ENCODE assay signal across 21 cellular contexts in genomic region chr18:37586641-37587225, GRCh38. TPM values are rescaled to one million over a fixed set of nuclear protein-coding genes. Genes with fewer than 3 reads are reported as not detected.
DNase-seq lines count a peak whose midpoint lies in the region; ATAC-seq, FAIRE-seq and TF ChIP-seq lines count a peak whose summit lies in the region.
"Had no signal": no experiment of that assay in that cellular context is flagged by ENCODE, and none has a peak within 500 bp of the region (broad histone marks: within the 10 kb centered on the region; RNA-seq: fewer than 3 reads in every experiment).

No MANE protein-coding gene starts in this region.

- CTCF ChIA-PET in H1 (lab: Charles Lee; ENCODE audit: partially characterized antibody) = interaction anchor here (0.9 to 1.4 kb wide), 4 partner anchors 9 to 192 kb away, joined by 3 to 4 read pairs (median 4); no protein-coding TSS in a partner anchor

- H3K9me3 ChIP-seq in H1 (ENCODE audit: insufficient read depth in 2 of 2, low read depth in 1 of 2, low read length in 1 of 2) = peaks cover 5% of the 10 kb centered on the region in 2 experiments; a peak in 2 of 4 replicates
- H3K9me3 ChIP-seq in neural progenitor cell (ENCODE audit: low read depth) = no peaks in the 10 kb centered on the region
- H3K9me3 ChIP-seq: A549, Caco-2 had no signal

- no peak overlapping the region for H2BK15ac ChIP-seq in H1 (ENCODE audit: low read length)

- no peaks in the 10 kb centered on the region for H3K79me1 ChIP-seq in H1 (ENCODE audit: low read depth, low read length)

- H3K36me3 ChIP-seq in H1 (ENCODE audit: control insufficient read depth in 2 of 4, insufficient read depth in 4 of 4, low read length in 3 of 4) (no peaks in the 10 kb centered on the region), neural progenitor cell (no peaks in the 10 kb centered on the region)

- no peaks in the 10 kb centered on the region for H4K20me1 ChIP-seq in H1 (replicated peaks in 1 of 2; ENCODE audit: control insufficient read depth in 1 of 2, insufficient read depth in 2 of 2, low read length in 2 of 2)
- H4K20me1 ChIP-seq in neural progenitor cell (ENCODE audit: low read depth) = no peaks in the 10 kb centered on the region

- peaks cover 0 to 2% (median 0%) of the 10 kb centered on the region in 4 experiments; a peak in 2 of 7 replicates for H3K27me3 ChIP-seq in H1 (replicated peaks in 1 of 4; ENCODE audit: control insufficient read depth in 3 of 4, extremely low read depth in 1 of 4, insufficient read depth in 3 of 4, low read length in 3 of 4)
- H3K27me3 ChIP-seq in neural progenitor cell = no peaks in the 10 kb centered on the region

- H4K8ac ChIP-seq in H1 (ENCODE audit: extremely low read depth, insufficient read depth, low read length) = no peak overlapping the region

- H3K4me3 Mint-ChIP-seq in neural progenitor cell = no peak overlapping the region
- H3K4me3 Mint-ChIP-seq: CD4-positive, alpha-beta T cell; H9 had no signal

- H3K36me3 Mint-ChIP-seq in neural progenitor cell = no peaks in the 10 kb centered on the region

- H2BK12ac ChIP-seq in H1 (ENCODE audit: low read depth, low read length) = 0 out of 2 replicates have a peak overlapping the region, but pooled peaks have one; percentile 52

- H3K23me2 ChIP-seq in H1 (ENCODE audit: low read depth, low read length) = no peaks in the 10 kb centered on the region

- H3K9me3 Mint-ChIP-seq in neural progenitor cell = no peaks in the 10 kb centered on the region
- H3K9me3 Mint-ChIP-seq: CD4-positive, alpha-beta T cell had no signal

- no peak overlapping the region for H2BK120ac ChIP-seq in H1 (replicated peaks; ENCODE audit: low read depth, low read length)

- H3K4me1 ChIP-seq in H1 (replicated peaks in 1 of 4; ENCODE audit: control insufficient read depth in 3 of 4, insufficient read depth in 4 of 4, low read length in 3 of 4) (peaks cover 0 to 10% (median 7%) of the 10 kb centered on the region in 4 experiments; a peak in 3 of 7 replicates), neural progenitor cell (peaks cover 14% of the 10 kb centered on the region)
- H3K4me1 ChIP-seq: A549, Caco-2 had no signal

- no peak for ATAC-seq in GM19035 (IDR thresholded peaks at IDR 0.05; ENCODE audit: unreplicated experiment)
- ATAC-seq: A549 had no signal

- H3F3A ChIP-seq in neural progenitor cell (ENCODE audit: low read depth) = no peaks in the 10 kb centered on the region

- no peak for TF ChIP-seq POLR2A in H1 (IDR thresholded peaks at IDR 0.05; ENCODE audit: control extremely low read depth in 1 of 2, low read depth in 2 of 2, low read length in 2 of 2)

- H2AK5ac ChIP-seq in H1 (ENCODE audit: low read depth, low read length) = no peak overlapping the region

- no peak overlapping the region for H3K56ac ChIP-seq in H1 (replicated peaks; ENCODE audit: insufficient read length, low read depth, low read length)

- H3K4me2 ChIP-seq in H1 (ENCODE audit: insufficient read depth in 1 of 2, low read depth in 2 of 2, low read length in 2 of 2) (no peak overlapping the region), neural progenitor cell (no peak overlapping the region)
- H3K4me2 ChIP-seq: A549 had no signal

- H3K27ac Mint-ChIP-seq in neural progenitor cell = no peak overlapping the region
- H3K27ac Mint-ChIP-seq: CD4-positive, alpha-beta T cell had no signal

- H2AFZ ChIP-seq in H1 (ENCODE audit: low read length) (no peak overlapping the region), neural progenitor cell (replicated peaks) (no peak overlapping the region)

- no peak overlapping the region for H3K4ac ChIP-seq in H1 (replicated peaks; ENCODE audit: insufficient read length, low read depth, low read length)

- no peak overlapping the region for H3K9ac ChIP-seq in H1 (replicated peaks in 1 of 4; ENCODE audit: extremely low read depth in 1 of 4, low read depth in 3 of 4, low read length in 3 of 4)
- no peak overlapping the region for H3K9ac ChIP-seq in neural progenitor cell

- DNase-seq in HT1080 (ENCODE audit: low read depth) (peak; percentile 63), H1 (ENCODE audit: low read depth in 1 of 2, low spot score in 2 of 2) (no peak), neural progenitor cell (ENCODE audit: low spot score) (peak; percentile 31), SHP77 (lab: John Stamatoyannopoulos, UW) (no peak), NCI-H526 (lab: John Stamatoyannopoulos, UW) (no peak)
- DNase-seq: AML-193; Caco-2; CD4-positive, alpha-beta T cell; DMS153; DMS79; GDM1; GOT3; H9 had no signal

- peaks cover 9% of the 10 kb centered on the region for H3K27me3 Mint-ChIP-seq in neural progenitor cell (ENCODE audit: insufficient read depth, low read depth)

- no peak for FAIRE-seq in H1 (lab: Jason Lieb, UNC)
- FAIRE-seq: A549, GM12892, GM18507 had no signal

- H3K4me1 Mint-ChIP-seq in neural progenitor cell = no peaks in the 10 kb centered on the region

- H3K79me2 ChIP-seq in H1 (ENCODE audit: control insufficient read depth in 1 of 2, insufficient read depth in 2 of 2, low read length in 2 of 2) (no peaks in the 10 kb centered on the region), neural progenitor cell (ENCODE audit: low read depth) (no peaks in the 10 kb centered on the region)

- H3K18ac ChIP-seq in H1 (ENCODE audit: extremely low read depth, low read length) = no peak overlapping the region

- TF ChIP-seq CTCF in H1 (IDR thresholded peaks at IDR 0.05; ENCODE audit: control extremely low read depth in 1 of 3, insufficient read depth in 1 of 3, low read depth in 1 of 3, low read length in 3 of 3) = no peak
- no peak for TF ChIP-seq CTCF in neural progenitor cell (IDR thresholded peaks at IDR 0.05)

- H2BK5ac ChIP-seq in H1 (ENCODE audit: low read depth, low read length) = no peak overlapping the region

- H3K27ac ChIP-seq in H1 (ENCODE audit: low read depth, low read length) (no peak overlapping the region), neural progenitor cell (no peak overlapping the region)
- H3K27ac ChIP-seq: A549, C4-2B had no signal

- no peak overlapping the region for H3K23ac ChIP-seq in H1 (ENCODE audit: insufficient read length)

- no peak overlapping the region for H4K5ac ChIP-seq in H1 (ENCODE audit: insufficient read length, low read depth, low read length)

- 87% methylated on average over 8 of the region's 8 CpGs; no CpG with 5 or more reads in 1 of the 2 experiments for WGBS in H1 (ENCODE audit: extremely low coverage in 1 of 2, insufficient coverage in 1 of 2, insufficient read length in 1 of 2, insufficient replicate concordance in 2 of 2, low coverage in 1 of 2, low lambda C conversion rate in 2 of 2, missing lambda C conversion rate in 1 of 2), 2 experiments

- no peak overlapping the region for H3K14ac ChIP-seq in H1 (ENCODE audit: insufficient read length)

- no peak for TF ChIP-seq EP300 in H1 (IDR thresholded peaks at IDR 0.05; ENCODE audit: borderline replicate concordance in 1 of 2, low read depth in 2 of 2, low read length in 2 of 2)

- H3K4me3 ChIP-seq in H1 (ENCODE audit: extremely low read depth in 1 of 4, insufficient read depth in 2 of 4, low read depth in 3 of 4, low read length in 4 of 4) = no peak overlapping the region
- H3K4me3 ChIP-seq in neural progenitor cell = no peak overlapping the region
- H3K4me3 ChIP-seq: A549 had no signal

- no peak for TF ChIP-seq RAD21 in H1 (IDR thresholded peaks at IDR 0.05 in 1 of 2, conservative IDR thresholded peaks at IDR 0.05 in 1 of 2; ENCODE audit: low read depth in 2 of 2, low read length in 2 of 2)

- 0 out of 2 replicates have a peak overlapping the region, but pooled peaks have one; percentile 21 for H2BK20ac ChIP-seq in H1 (ENCODE audit: low read length)

- POLR2A ChIA-PET in H1 (lab: Charles Lee; ENCODE audit: partially characterized antibody) = no interaction called here

- H4K91ac ChIP-seq in H1 (replicated peaks; ENCODE audit: insufficient read length, low read length) = no peak overlapping the region

TF ChIP-seq in H1, 55 proteins besides CTCF, POLR2A, EP300 and RAD21 (continues in another document):
- TF ChIP-seq RXRA (IDR thresholded peaks at IDR 0.05; ENCODE audit: insufficient read depth, low read depth, low read length) (no peak), JUN (IDR thresholded peaks at IDR 0.05; ENCODE audit: low read depth, low read length) (no peak), KDM1A (IDR thresholded peaks at IDR 0.05; ENCODE audit: borderline replicate concordance, low read length) (no peak), USF2 (IDR thresholded peaks at IDR 0.05; ENCODE audit: low read length) (no peak), YY1 (IDR thresholded peaks at IDR 0.05; ENCODE audit: low read depth, low read length) (no peak), CBX5 (IDR thresholded peaks at IDR 0.05; ENCODE audit: low read depth, low read length) (no peak), PHF8 (conservative IDR thresholded peaks at IDR 0.05; ENCODE audit: low read depth, low read length) (no peak)

RNA-seq across cellular contexts. Expression of gene CELF4, which starts 21.1 kb away (rescaled TPM):
- not detected in 2 replicates for total RNA-seq in HT1080 (2014; rRNA removed; shearing (Covaris generic))
- not detected in 2 replicates for polyA plus RNA-seq in HT1080 (2015; cell fraction: cytosol; rRNA removed)
- polyA plus RNA-seq in HT1080 (2015; cell fraction: nucleus; rRNA removed) = not detected in 2 replicates
- total RNA-seq in H1 (2021; fragmentation: NEBNext Ultra II Directional; extraction: Animal tissue kit (Norgen Biotek cat#: 25700)) = 3.3 and 3.4 TPM in 2 replicates
- polyA plus RNA-seq in H1 (2011; rRNA removed) = 1.6 and 2.8 TPM in 2 replicates
- 1.6 TPM for polyA plus RNA-seq in H1 (2011; cell fraction: cytosol; rRNA removed)
- 4.1 TPM for polyA plus RNA-seq in H1 (2011; cell fraction: nucleus; rRNA removed)
- polyA plus RNA-seq in H1 (2012, experiment 1 of 2) = 1.6 to 3.7 TPM (median 2.9 TPM) in 4 replicates
- 1.5 TPM for polyA plus RNA-seq in H1 (2012, experiment 2 of 2)
- 11.9 TPM for polyA plus RNA-seq in H1 (2013, experiment 1 of 2)
- 11.2 TPM for polyA plus RNA-seq in H1 (2013, experiment 2 of 2)
- polyA minus RNA-seq in H1 (2011; rRNA and poly(A)+ RNA removed) = 0.63 and 0.93 TPM in 2 replicates
- 1.4 TPM for polyA minus RNA-seq in H1 (2011; cell fraction: cytosol; rRNA and poly(A)+ RNA removed)
- polyA minus RNA-seq in H1 (2011; cell fraction: nucleus; rRNA and poly(A)+ RNA removed) = 5.7 TPM
- total RNA-seq in neural progenitor cell (ENCODE audit: low replicate concordance) = 0.50 and 1.8 TPM in 2 replicates
- total RNA-seq: CD4-positive, alpha-beta T cell; Daoy; HT-29 had no signal
- polyA plus RNA-seq: BJ had no signal

Comparison
In these comparisons a context has a peak if more than half of its experiments do, and no peak if none do; other contexts are left out.
1. DNase-seq: peak in HT1080 (single experiment) and neural progenitor cell (single experiment); none in H1 (0 of 2), SHP77 (0 of 2) and NCI-H526 (0 of 2).